8 cellular contexts compared by ENCODE assay signal in the genomic region with DNA sequence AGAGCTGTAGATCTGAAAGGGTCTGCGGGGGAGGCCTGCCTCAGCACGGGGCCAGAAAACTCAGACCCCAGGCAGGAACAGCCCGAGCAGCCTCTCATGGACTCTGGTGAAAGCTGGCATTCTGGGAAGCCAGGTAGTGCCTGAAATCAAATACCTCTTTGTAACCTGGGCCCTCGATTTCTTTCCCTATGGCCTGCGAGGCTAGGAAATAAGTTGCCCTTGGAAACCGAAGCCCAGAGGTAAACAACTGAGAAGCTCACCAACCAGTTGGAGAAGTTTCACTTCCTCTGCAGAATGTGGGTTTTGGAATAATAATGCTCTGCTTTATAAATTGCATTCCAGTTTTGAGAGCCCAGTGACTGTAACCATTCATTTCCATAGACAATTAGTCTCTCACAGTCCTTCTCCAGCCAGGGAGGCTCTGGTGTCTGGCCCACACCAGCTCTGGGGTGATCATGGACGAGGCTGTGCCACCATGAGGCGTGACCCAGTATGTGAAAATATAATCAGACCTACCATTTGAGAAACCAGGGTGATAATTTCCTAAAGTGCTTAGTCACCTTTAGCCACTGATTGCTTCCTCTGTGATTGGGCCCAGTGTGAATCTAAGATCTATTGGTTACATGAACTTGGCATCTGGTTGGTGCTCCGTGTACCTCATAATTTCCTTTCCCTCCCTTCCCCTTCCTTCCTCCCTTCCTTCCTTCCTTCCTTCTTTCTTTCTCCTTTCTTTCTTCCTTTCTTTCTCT.
DNase-seq lines count a peak whose midpoint lies in the region; ATAC-seq and TF ChIP-seq lines count a peak whose summit lies in the region.

No MANE protein-coding gene starts in this region.

- peaks cover 42% of the 10 kb centered on the region for H3K4me1 ChIP-seq in RWPE2 (ENCODE audit: insufficient read depth, poor library complexity, severe bottlenecking)
- H3K4me1 ChIP-seq in smooth muscle cell (ENCODE audit: low read depth): peaks cover 28% of the 10 kb centered on the region

- DNase-seq in NCI-H526 (lab: John Stamatoyannopoulos, UW) (peak; percentile 62 to 66), NCI-H526 treated with DMSO at 0.1 percent for 48 hours (lab: John Stamatoyannopoulos, UW) (no peak), RWPE2 (ENCODE audit: low spot score) (no peak), head of caudate nucleus (peak in 25 of 42 donors; percentile 23 to 72 (median 41)), smooth muscle cell (lab: John Stamatoyannopoulos, UW; ENCODE audit: unreplicated experiment) (no peak), GM19238 (ENCODE audit: insufficient read length, low spot score) (no peak), NCI-H2227 (lab: John Stamatoyannopoulos, UW; ENCODE audit: unreplicated experiment) (no peak), NCI-H2227 treated with DMSO at 0.1 percent for 48 hours (lab: John Stamatoyannopoulos, UW) (no peak)

- H3K79me2 ChIP-seq in smooth muscle cell (ENCODE audit: low read depth): no peaks in the 10 kb centered on the region

- no peak for ATAC-seq in RWPE2 (ENCODE audit: low read depth)

- intact Hi-C loops in head of caudate nucleus (cut with DNase I): no loop called here

- TF ChIP-seq CTCF in RWPE2 (IDR thresholded peaks at IDR 0.05; ENCODE audit: poor library complexity, severe bottlenecking): peak; percentile 7
- TF ChIP-seq CTCF in smooth muscle cell (IDR thresholded peaks at IDR 0.05; ENCODE audit: borderline replicate concordance, insufficient read depth, poor library complexity, severe bottlenecking): no peak

- H3F3A ChIP-seq in smooth muscle cell (ENCODE audit: low read depth): peaks cover 17% of the 10 kb centered on the region

- H3K27me3 ChIP-seq in RWPE2 (ENCODE audit: insufficient read depth, poor library complexity, severe bottlenecking): no peaks in the 10 kb centered on the region
- no peaks in the 10 kb centered on the region for H3K27me3 ChIP-seq in smooth muscle cell (ENCODE audit: low read depth)

- H3K27ac ChIP-seq in RWPE2 (ENCODE audit: poor library complexity, severe bottlenecking) (peak overlapping the region; percentile 97), smooth muscle cell (ENCODE audit: low read depth) (peak overlapping the region; percentile 73)

- 73% methylated on average over 9 of the region's 9 CpGs for WGBS in smooth muscle cell (ENCODE audit: low lambda C conversion rate)

- peak overlapping the region; percentile 57 for H3K4me2 ChIP-seq in smooth muscle cell

- no peaks in the 10 kb centered on the region for H4K20me1 ChIP-seq in smooth muscle cell (ENCODE audit: low read depth)

- H3K4me3 ChIP-seq in RWPE2 (ENCODE audit: severe bottlenecking) (no peak overlapping the region), smooth muscle cell (no peak overlapping the region)

- no peaks in the 10 kb centered on the region for H3K9me3 ChIP-seq in RWPE2 (ENCODE audit: severe bottlenecking)
- H3K9me3 ChIP-seq in smooth muscle cell (replicated peaks; ENCODE audit: low read depth): no peaks in the 10 kb centered on the region

- H3K9ac ChIP-seq in smooth muscle cell (ENCODE audit: low read depth): peak overlapping the region; percentile 61

- H2AFZ ChIP-seq in smooth muscle cell (ENCODE audit: low read depth): no peak overlapping the region

- no peaks in the 10 kb centered on the region for H3K36me3 ChIP-seq in RWPE2 (ENCODE audit: low read depth)
- H3K36me3 ChIP-seq in smooth muscle cell (ENCODE audit: low read depth): no peaks in the 10 kb centered on the region

Comparison
In these comparisons a context has a peak if more than half of its experiments do, and no peak if none do; other contexts are left out.
1. DNase-seq: peak in NCI-H526 (2 of 2) and head of caudate nucleus (25 of 42); none in NCI-H526 treated with DMSO at 0.1 percent for 48 hours (single experiment), RWPE2 (single experiment), smooth muscle cell (single experiment), GM19238 (single experiment), NCI-H2227 (single experiment) and NCI-H2227 treated with DMSO at 0.1 percent for 48 hours (single experiment).